In the genomic region with DNA sequence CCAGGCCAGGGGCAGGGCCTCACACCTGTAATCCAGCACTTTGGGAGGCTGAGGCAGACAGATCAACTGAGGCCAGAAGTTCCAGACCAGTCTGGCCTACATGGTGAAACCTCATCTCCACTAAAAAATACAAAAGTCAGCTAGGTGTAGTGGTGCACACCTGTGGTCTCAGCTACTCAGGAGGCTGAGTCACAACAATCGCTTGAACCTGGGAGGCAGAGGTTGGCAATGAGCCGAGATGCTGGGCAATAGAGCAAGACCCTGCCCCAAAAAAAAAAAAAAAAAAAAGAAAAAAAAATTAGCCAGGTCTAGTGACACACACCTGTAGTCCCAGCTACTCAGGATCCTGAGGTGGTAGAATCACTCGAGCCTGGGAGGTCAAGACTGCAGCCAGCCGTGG, we compare ENCODE assay signal across 27 cellular contexts.
"Had no signal": no experiment of that assay in that cellular context is flagged by ENCODE, and none has a peak within 500 bp of the region (broad histone marks: within the 10 kb centered on the region; RNA-seq: fewer than 3 reads in every experiment).

No MANE protein-coding gene starts in this region.

- H3K27me3 Mint-ChIP-seq: naive thymus-derived CD4-positive, alpha-beta T cell; natural killer cell treated with Interleukin-12 subunit alpha and Interleukin-12 subunit beta and Interleukin-15 and Interleukin-18, amount 100 ng/mL, for 72 hours; stimulated activated memory B cell treated with anti-CD40 and anti-IgM and Interleukin-4, amounts not matched to agents 10 μg/mL and 1 μg/mL and 100 μg/mL, for 72 hours; stimulated activated naive CD8-positive, alpha-beta T cell treated with anti-CD3 and anti-CD28 coated beads, Interleukin-15, amount 100 ng/mL, for 72 hours had no signal

- H3K4me1 ChIP-seq: parathyroid adenoma, right lobe of liver had no signal

- H3K27ac ChIP-seq: left ventricle myocardium inferior, neutrophil, parathyroid adenoma, right atrium auricular region, right lobe of liver, transverse colon, upper lobe of left lung had no signal

- H3K27me3 ChIP-seq: neutrophil, right atrium auricular region, right lobe of liver, transverse colon, upper lobe of left lung had no signal

- H3K79me2 ChIP-seq: parathyroid adenoma had no signal

- FAIRE-seq: islet of Langerhans, kidney, urothelium cell line had no signal

- H3K4me3 ChIP-seq: left ventricle myocardium inferior, lung, mucosa of descending colon, right atrium auricular region, right lobe of liver, smooth muscle cell, transverse colon, upper lobe of left lung had no signal

- H3K4me1 Mint-ChIP-seq: immature natural killer cell had no signal

- H3K36me3 ChIP-seq: neutrophil, right atrium auricular region, right lobe of liver, transverse colon, upper lobe of left lung had no signal

- H3K4me2 ChIP-seq: smooth muscle cell had no signal

- DNase-seq: hypothalamus; immature natural killer cell; kidney; left ventricle myocardium inferior; midbrain; mucosa of descending colon; naive thymus-derived CD4-positive, alpha-beta T cell; occipital lobe; right lobe of liver; stimulated activated CD4-positive, alpha-beta T cell treated with anti-CD3 and anti-CD28 coated beads, Interleukin-1b, Interleukin-23, amount 100 ng/mL, for 48 hours; stimulated activated CD4-positive, alpha-beta T cell treated with anti-CD3 and anti-CD28 coated beads, Interleukin-2, amount 100 ng/mL, for 48 hours; stimulated activated CD4-positive, alpha-beta T cell treated with anti-CD3 and anti-CD28 coated beads, Interleukin-4, amount 100 ng/mL, for 4 hours; stimulated activated CD8-positive, alpha-beta memory T cell treated with anti-CD3 and anti-CD28 coated beads, Interleukin-4, amount 100 ng/mL, for 48 hours; stimulated activated naive CD4-positive, alpha-beta T cell treated with Interleukin-2 at 50 U/mL for 16 hours; stimulated activated naive CD8-positive, alpha-beta T cell treated with anti-CD3 and anti-CD28 coated beads, Interleukin-15, amount 100 ng/mL, for 72 hours; substantia nigra; transverse colon; upper lobe of left lung had no signal

- H2AFZ ChIP-seq: parathyroid adenoma had no signal

- H3K9me3 Mint-ChIP-seq: immature natural killer cell; natural killer cell treated with Interleukin-12 subunit alpha and Interleukin-12 subunit beta and Interleukin-15 and Interleukin-18, amount 100 ng/mL, for 72 hours; stimulated activated memory B cell treated with anti-CD40 and anti-IgM and Interleukin-4, amounts not matched to agents 10 μg/mL and 1 μg/mL and 100 μg/mL, for 72 hours; stimulated activated naive CD8-positive, alpha-beta T cell treated with anti-CD3 and anti-CD28 coated beads, Interleukin-15, amount 100 ng/mL, for 72 hours had no signal

- H3K4me3 Mint-ChIP-seq: immature natural killer cell; naive thymus-derived CD4-positive, alpha-beta T cell; natural killer cell treated with Interleukin-12 subunit alpha and Interleukin-12 subunit beta and Interleukin-15 and Interleukin-18, amount 100 ng/mL, for 72 hours; stimulated activated memory B cell treated with anti-CD40 and anti-IgM and Interleukin-4, amounts not matched to agents 10 μg/mL and 1 μg/mL and 100 μg/mL, for 72 hours; stimulated activated naive CD8-positive, alpha-beta T cell treated with anti-CD3 and anti-CD28 coated beads, Interleukin-15, amount 100 ng/mL, for 72 hours had no signal

- ATAC-seq: mucosa of descending colon; naive thymus-derived CD4-positive, alpha-beta T cell; natural killer cell treated with Interleukin-12 subunit alpha and Interleukin-12 subunit beta and Interleukin-15 and Interleukin-18, amount 100 ng/mL, for 72 hours; right lobe of liver; stimulated activated memory B cell treated with anti-CD40 and anti-IgM and Interleukin-4, amounts not matched to agents 10 μg/mL and 1 μg/mL and 100 μg/mL, for 72 hours; stimulated activated naive CD8-positive, alpha-beta T cell treated with anti-CD3 and anti-CD28 coated beads, Interleukin-15, amount 100 ng/mL, for 72 hours had no signal

- H3K9ac ChIP-seq: parathyroid adenoma had no signal

- H3K36me3 Mint-ChIP-seq: natural killer cell treated with Interleukin-12 subunit alpha and Interleukin-12 subunit beta and Interleukin-15 and Interleukin-18, amount 100 ng/mL, for 72 hours had no signal

- H3K9me3 ChIP-seq: left ventricle myocardium inferior, mucosa of descending colon, neutrophil, right atrium auricular region, right lobe of liver, transverse colon, upper lobe of left lung had no signal

- H3K27ac Mint-ChIP-seq: immature natural killer cell; naive thymus-derived CD4-positive, alpha-beta T cell; natural killer cell treated with Interleukin-12 subunit alpha and Interleukin-12 subunit beta and Interleukin-15 and Interleukin-18, amount 100 ng/mL, for 72 hours; stimulated activated memory B cell treated with anti-CD40 and anti-IgM and Interleukin-4, amounts not matched to agents 10 μg/mL and 1 μg/mL and 100 μg/mL, for 72 hours had no signal
